In the genomic region with DNA sequence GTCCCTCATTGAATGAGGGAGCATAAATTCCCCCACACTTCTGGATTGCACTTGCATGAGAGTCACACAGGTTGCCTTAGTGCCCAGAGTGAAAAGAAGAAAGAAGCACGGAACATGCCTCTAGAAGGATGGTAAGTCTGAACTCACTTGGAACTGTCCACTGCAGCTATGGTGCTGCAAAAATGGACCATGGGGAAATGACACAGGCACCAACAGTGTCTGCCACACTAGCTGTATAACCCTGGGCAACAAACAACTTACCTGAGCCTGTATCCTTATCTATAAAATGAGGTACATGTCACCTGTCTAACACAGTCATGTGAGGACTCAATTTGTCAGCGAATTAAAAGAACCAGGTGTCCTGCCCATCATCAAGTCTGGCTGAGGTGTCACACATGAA, we compare ENCODE assay signal across 23 cellular contexts. TPM values are rescaled to one million over a fixed set of nuclear protein-coding genes. Genes with fewer than 3 reads are reported as not detected.
DNase-seq lines count a peak whose midpoint lies in the region; ATAC-seq and TF ChIP-seq lines count a peak whose summit lies in the region.
"Had no signal": no experiment of that assay in that cellular context is flagged by ENCODE, and none has a peak within 500 bp of the region (broad histone marks: within the 10 kb centered on the region; RNA-seq: fewer than 3 reads in every experiment).

No MANE protein-coding gene starts in this region.

- peaks cover 12 to 52% of the 10 kb centered on the region in 2 donors for H3K27me3 Mint-ChIP-seq in natural killer cell (ENCODE audit: low read depth in 2 of 2)

- 75 to 93% (median 91%) methylated on average over 2 of the region's 2 CpGs for WGBS in heart left ventricle, 4 donors

- H3K36me3 ChIP-seq in heart left ventricle: peaks cover 0 to 44% (median 30%) of the 10 kb centered on the region in 9 donors
- peaks cover 40% of the 10 kb centered on the region for H3K36me3 ChIP-seq in right atrium auricular region
- peaks cover 0 to 39% of the 10 kb centered on the region in 2 donors for H3K36me3 ChIP-seq in gastrocnemius medialis
- H3K36me3 ChIP-seq: BLaER1, MG63, SJSA1 had no signal

- intact Hi-C loops in heart left ventricle (cut with DNase I) (loop anchor here in 1 of 10 donors (10.0 kb wide), 1 partner anchor 372 kb away; no protein-coding TSS in a partner anchor), left ventricle myocardium superior (cut with micrococcal nuclease) (no loop called here), gastrocnemius medialis (cut with DNase I; ENCODE audit: low total_unique reads) (no loop called here), natural killer cell (cut with micrococcal nuclease) (no loop called here)

- H3K4me3 Mint-ChIP-seq in natural killer cell: no peak overlapping the region
- H3K4me3 Mint-ChIP-seq: CD4-positive, CD25-positive, alpha-beta regulatory T cell; HFFc6 had no signal

- H3K4me1 Mint-ChIP-seq in natural killer cell: no peaks in the 10 kb centered on the region
- H3K4me1 Mint-ChIP-seq: CD4-positive, CD25-positive, alpha-beta regulatory T cell had no signal

- TF ChIP-seq POLR2A in heart left ventricle (IDR thresholded peaks at IDR 0.05): no peak
- no peak for TF ChIP-seq POLR2A in gastrocnemius medialis (IDR thresholded peaks at IDR 0.05)

- H3K9me3 Mint-ChIP-seq in natural killer cell: no peaks in the 10 kb centered on the region
- H3K9me3 Mint-ChIP-seq: HFFc6 had no signal

- H3K9me3 ChIP-seq in heart left ventricle (peaks cover 0 to 6% (median 0%) of the 10 kb centered on the region in 12 donors), right atrium auricular region (no peaks in the 10 kb centered on the region), gastrocnemius medialis (no peaks in the 10 kb centered on the region)
- H3K9me3 ChIP-seq: BLaER1, SJSA1 had no signal

- H3K4me1 ChIP-seq in heart left ventricle: peaks cover 0 to 11% (median 5%) of the 10 kb centered on the region in 12 donors
- H3K4me1 ChIP-seq in right atrium auricular region: peaks cover 0 to 11% of the 10 kb centered on the region in 2 donors
- H3K4me1 ChIP-seq in gastrocnemius medialis: peaks cover 0 to 10% of the 10 kb centered on the region in 2 donors
- H3K4me1 ChIP-seq: BLaER1 had no signal

- in situ Hi-C loops in gastrocnemius medialis (cut with MboI; ENCODE audit: low sequenced_read_pairs in 4 of 4): no loop called here

- no peak for DNase-seq in heart left ventricle
- no peak for DNase-seq in right atrium auricular region (ENCODE audit: low spot score)
- no peak for DNase-seq in left ventricle myocardium superior
- no peak for DNase-seq in gastrocnemius medialis
- no peak for DNase-seq in iPS-NIHi7 (ENCODE audit: extremely low spot score)
- DNase-seq in NCI-H1694 (lab: John Stamatoyannopoulos, UW): no peak
- no peak for DNase-seq in natural killer cell
- DNase-seq: CD4-positive, CD25-positive, alpha-beta regulatory T cell; DMS153; DND-41; H7; HFFc6; KG1; MG63; NCI-H1105 treated with DMSO at 0.1 percent for 48 hours; NCI-H146; NCI-H2029; NCI-H446; NCI-H524 treated with DMSO at 0.1 percent for 48 hours; NCI-H774 had no signal

- no peaks in the 10 kb centered on the region for H3K36me3 Mint-ChIP-seq in natural killer cell
- H3K36me3 Mint-ChIP-seq: CD4-positive, CD25-positive, alpha-beta regulatory T cell had no signal

- H3K27me3 ChIP-seq in heart left ventricle (no peaks in the 10 kb centered on the region), right atrium auricular region (no peaks in the 10 kb centered on the region), gastrocnemius medialis (no peaks in the 10 kb centered on the region)
- H3K27me3 ChIP-seq: BLaER1, MG63, SJSA1 had no signal

- H3K27ac ChIP-seq in heart left ventricle (no peak overlapping the region), right atrium auricular region (no peak overlapping the region), gastrocnemius medialis (no peak overlapping the region)
- H3K27ac ChIP-seq: BLaER1, SJSA1 had no signal

- TF ChIP-seq RAD21 in Ishikawa (IDR thresholded peaks at IDR 0.05; ENCODE audit: low read depth): no peak

- ATAC-seq in heart left ventricle (peak in 3 of 4 donors; percentile 23 to 56 (median 39)), left ventricle myocardium superior (peak; percentile 38), gastrocnemius medialis (peak; percentile 13 to 47), natural killer cell (no peak)

- no peak for TF ChIP-seq EP300 in Ishikawa (IDR thresholded peaks at IDR 0.05; ENCODE audit: borderline replicate concordance)

- TF ChIP-seq CTCF in heart left ventricle (IDR thresholded peaks at IDR 0.05) (no peak), right atrium auricular region (IDR thresholded peaks at IDR 0.05) (no peak), gastrocnemius medialis (IDR thresholded peaks at IDR 0.05 in 4 of 5, conservative IDR thresholded peaks at IDR 0.05 in 1 of 5) (no peak), natural killer cell (IDR thresholded peaks at IDR 0.05) (no peak)

- no peak overlapping the region for H3K4me3 ChIP-seq in heart left ventricle
- H3K4me3 ChIP-seq in right atrium auricular region: no peak overlapping the region
- H3K4me3 ChIP-seq in gastrocnemius medialis: no peak overlapping the region
- H3K4me3 ChIP-seq: BLaER1, MG63, SJSA1 had no signal

- no peak overlapping the region for H3K27ac Mint-ChIP-seq in natural killer cell
- H3K27ac Mint-ChIP-seq: CD4-positive, CD25-positive, alpha-beta regulatory T cell; HFFc6 had no signal

TF ChIP-seq in Ishikawa, 13 proteins besides CTCF, POLR2A, EP300 and RAD21:
- TF ChIP-seq, protein P1, sequence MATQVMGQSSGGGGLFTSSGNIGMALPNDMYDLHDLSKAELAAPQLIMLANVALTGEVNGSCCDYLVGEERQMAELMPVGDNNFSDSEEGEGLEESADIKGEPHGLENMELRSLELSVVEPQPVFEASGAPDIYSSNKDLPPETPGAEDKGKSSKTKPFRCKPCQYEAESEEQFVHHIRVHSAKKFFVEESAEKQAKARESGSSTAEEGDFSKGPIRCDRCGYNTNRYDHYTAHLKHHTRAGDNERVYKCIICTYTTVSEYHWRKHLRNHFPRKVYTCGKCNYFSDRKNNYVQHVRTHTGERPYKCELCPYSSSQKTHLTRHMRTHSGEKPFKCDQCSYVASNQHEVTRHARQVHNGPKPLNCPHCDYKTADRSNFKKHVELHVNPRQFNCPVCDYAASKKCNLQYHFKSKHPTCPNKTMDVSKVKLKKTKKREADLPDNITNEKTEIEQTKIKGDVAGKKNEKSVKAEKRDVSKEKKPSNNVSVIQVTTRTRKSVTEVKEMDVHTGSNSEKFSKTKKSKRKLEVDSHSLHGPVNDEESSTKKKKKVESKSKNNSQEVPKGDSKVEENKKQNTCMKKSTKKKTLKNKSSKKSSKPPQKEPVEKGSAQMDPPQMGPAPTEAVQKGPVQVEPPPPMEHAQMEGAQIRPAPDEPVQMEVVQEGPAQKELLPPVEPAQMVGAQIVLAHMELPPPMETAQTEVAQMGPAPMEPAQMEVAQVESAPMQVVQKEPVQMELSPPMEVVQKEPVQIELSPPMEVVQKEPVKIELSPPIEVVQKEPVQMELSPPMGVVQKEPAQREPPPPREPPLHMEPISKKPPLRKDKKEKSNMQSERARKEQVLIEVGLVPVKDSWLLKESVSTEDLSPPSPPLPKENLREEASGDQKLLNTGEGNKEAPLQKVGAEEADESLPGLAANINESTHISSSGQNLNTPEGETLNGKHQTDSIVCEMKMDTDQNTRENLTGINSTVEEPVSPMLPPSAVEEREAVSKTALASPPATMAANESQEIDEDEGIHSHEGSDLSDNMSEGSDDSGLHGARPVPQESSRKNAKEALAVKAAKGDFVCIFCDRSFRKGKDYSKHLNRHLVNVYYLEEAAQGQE (IDR thresholded peaks at IDR 0.05; ENCODE audit: low read depth): peak; percentile 70
- TF ChIP-seq, protein P2, sequence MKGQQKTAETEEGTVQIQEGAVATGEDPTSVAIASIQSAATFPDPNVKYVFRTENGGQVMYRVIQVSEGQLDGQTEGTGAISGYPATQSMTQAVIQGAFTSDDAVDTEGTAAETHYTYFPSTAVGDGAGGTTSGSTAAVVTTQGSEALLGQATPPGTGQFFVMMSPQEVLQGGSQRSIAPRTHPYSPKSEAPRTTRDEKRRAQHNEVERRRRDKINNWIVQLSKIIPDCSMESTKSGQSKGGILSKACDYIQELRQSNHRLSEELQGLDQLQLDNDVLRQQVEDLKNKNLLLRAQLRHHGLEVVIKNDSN (IDR thresholded peaks at IDR 0.05): no peak
- TF ChIP-seq CREB1 (IDR thresholded peaks at IDR 0.05; ENCODE audit: low read depth): no peak

RNA-seq across cellular contexts. Expression of a gene that starts 50.7 kb away (rescaled TPM):
- total RNA-seq in heart left ventricle: 100 to 1,000 TPM in 7 of 9 donors, 10 to 100 TPM in 2; 74.0 to 236 (median 120) TPM
- 100 to 1,000 TPM in 1 of 2 donors, 10 to 100 TPM in 1; 95.2 to 134 TPM for polyA plus RNA-seq in heart left ventricle
- total RNA-seq in right atrium auricular region: 10 to 100 TPM; 55.0 to 78.7 TPM
- 115 TPM for total RNA-seq in left ventricle myocardium superior
- 100 to 1,000 TPM in 1 of 4 donors, 10 to 100 TPM in 3; 60.7 to 254 (median 79.1) TPM for total RNA-seq in gastrocnemius medialis
- total RNA-seq in natural killer cell: not detected
- total RNA-seq: CD4-positive, CD25-positive, alpha-beta regulatory T cell; H7; HFFc6 had no signal
- polyA plus RNA-seq: CD4-positive, CD25-positive, alpha-beta regulatory T cell had no signal

Comparison
In these comparisons a context has a peak if more than half of its experiments do, and no peak if none do; other contexts are left out.
1. ATAC-seq: peak in heart left ventricle (3 of 4), left ventricle myocardium superior (single experiment) and gastrocnemius medialis (2 of 2); none in natural killer cell (0 of 3).
2. RNA of a gene that starts 50.7 kb away (total RNA-seq): 74.0 to 236 TPM in heart left ventricle, 115 TPM in left ventricle myocardium superior (single experiment), 60.7 to 254 TPM in gastrocnemius medialis and 55.0 to 78.7 TPM in right atrium auricular region; not detected in natural killer cell; every median in the first group is over 10 times any median in the second.